Comparison of ENCODE assay signal across 9 cellular contexts in the genomic region with DNA sequence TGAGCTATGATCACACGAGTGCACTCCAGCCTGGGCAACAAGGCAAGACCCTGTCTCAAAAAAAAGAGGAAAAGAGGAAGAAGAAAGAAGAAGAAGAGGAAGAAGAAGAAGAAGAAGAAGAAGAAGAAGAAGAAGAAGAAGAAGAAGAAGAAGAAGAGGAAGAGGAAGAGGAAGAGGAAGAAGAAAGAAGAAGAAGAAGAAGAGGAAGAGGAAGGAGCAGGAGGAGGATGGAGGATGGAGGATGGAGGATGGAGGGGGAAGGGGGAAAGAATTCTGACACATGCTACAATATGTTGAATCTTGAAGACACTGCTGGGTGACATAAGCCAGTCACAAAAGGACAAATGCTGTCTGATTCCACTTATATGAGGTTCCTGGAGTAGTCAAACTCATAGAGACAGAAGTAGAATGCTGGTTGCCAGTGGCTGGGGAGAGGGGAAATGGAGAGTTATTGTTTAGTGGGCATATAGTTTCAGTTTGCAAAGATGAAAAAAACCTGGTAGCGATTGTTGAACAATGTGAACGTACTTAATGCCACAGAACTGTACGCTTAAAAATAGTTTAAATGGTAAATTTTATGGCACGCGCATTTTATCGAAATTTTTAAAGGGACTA. TPM values are rescaled to one million over a fixed set of nuclear protein-coding genes. Genes with fewer than 3 reads are reported as not detected.
A peak's percentile ranks its signal among the peaks of the same experiment; 100 is the strongest.
DNase-seq lines count a peak whose midpoint lies in the region; ATAC-seq, FAIRE-seq and TF ChIP-seq lines count a peak whose summit lies in the region.
"Had no signal": no experiment of that assay in that cellular context is flagged by ENCODE, and none has a peak within 500 bp of the region (broad histone marks: within the 10 kb centered on the region; RNA-seq: fewer than 3 reads in every experiment).

No MANE protein-coding gene starts in this region.

- H3K27ac ChIP-seq in CD8-positive, alpha-beta memory T cell (ENCODE audit: low read depth, low read length), result peak overlapping the region; percentile 17
- no peak overlapping the region for H3K27ac ChIP-seq in HepG2 (ENCODE audit: extremely low read length, insufficient read depth, low read length)

- no peak for DNase-seq in CD8-positive, alpha-beta memory T cell
- no peak for DNase-seq in HEK293T (ENCODE audit: extremely low spot score)
- DNase-seq in activated CD4-positive, alpha-beta T cell treated with anti-CD3 and anti-CD28 coated beads, Interleukin-2, amount 50 U/mL, for 48 hours, result peak; percentile 32 to 48
- no peak for DNase-seq in HepG2 (ENCODE audit: low spot score)
- DNase-seq: NCI-H1436 treated with DMSO at 0.1 percent for 48 hours had no signal

- TF ChIP-seq RAD21 in HepG2 (CRISPR knock-in tag; IDR thresholded peaks at IDR 0.05), result no peak

- TF ChIP-seq EP300 in HepG2 (IDR thresholded peaks at IDR 0.05; ENCODE audit: low read depth in 2 of 2, low read length in 2 of 2) (no peak), HepG2 (CRISPR knock-in tag; IDR thresholded peaks at IDR 0.05; ENCODE audit: borderline replicate concordance) (no peak)

- peaks cover 2 to 39% of the 10 kb centered on the region in 2 donors for H3K27me3 Mint-ChIP-seq in CD8-positive, alpha-beta memory T cell

- H3K4me1 Mint-ChIP-seq in CD8-positive, alpha-beta memory T cell, result peaks cover 15 to 37% (median 35%) of the 10 kb centered on the region in 3 donors

- CTCF ChIA-PET in CD8-positive, alpha-beta memory T cell (lab: Charles Lee), result interaction anchor here (1.2 to 9.0 kb wide), 7 partner anchors 11 to 113 kb away, joined by 3 to 116 read pairs (median 5); no protein-coding TSS in a partner anchor
- CTCF ChIA-PET in HEK293T (lab: Yijun Ruan, JAX), result interaction anchor here (1.0 to 3.0 kb wide), 12 partner anchors 16 to 199 kb away, joined by 3 to 16 read pairs (median 4); a partner anchor contains a TSS
- CTCF ChIA-PET in HepG2 (lab: Yijun Ruan, JAX; ENCODE audit: low intra/inter-chr PET ratio, low total read pairs), result interaction anchor here (1.4 kb wide), 1 partner anchor 17 kb away, joined by 3 read pairs; no protein-coding TSS in a partner anchor

- H3K9ac ChIP-seq in HepG2 (ENCODE audit: insufficient read depth, low read depth, low read length), result no peak overlapping the region

- no peak for FAIRE-seq in HepG2 (lab: Jason Lieb, UNC)

- H3K27me3 ChIP-seq in CD8-positive, alpha-beta memory T cell (ENCODE audit: insufficient read depth, low read length, poor library complexity, severe bottlenecking), result no peaks in the 10 kb centered on the region
- H3K27me3 ChIP-seq in mononuclear cell (ENCODE audit: insufficient read depth, low read length) (no peaks in the 10 kb centered on the region), HepG2 (ENCODE audit: control insufficient read depth in 1 of 2, insufficient read depth in 2 of 2, low read length in 2 of 2) (no peaks in the 10 kb centered on the region; a peak in 1 of 5 replicates)

- no peaks in the 10 kb centered on the region for H3K79me2 ChIP-seq in HepG2 (ENCODE audit: insufficient read depth, low read length)

- TF ChIP-seq CTCF in HepG2 (CRISPR knock-in tag; IDR thresholded peaks at IDR 0.05), result no peak

- H3K27ac Mint-ChIP-seq in CD8-positive, alpha-beta memory T cell, result peak overlapping the region in 6 of 8 donors; percentile 41 to 97 (median 83)

- POLR2A ChIA-PET in CD8-positive, alpha-beta memory T cell (lab: Charles Lee), result no interaction called here
- POLR2A ChIA-PET in HEK293T (lab: Yijun Ruan, JAX) (no interaction called here), HepG2 (lab: Yijun Ruan, JAX) (interaction anchor here (3.0 kb wide), 1 partner anchor 48 kb away, joined by 37 read pairs; a partner anchor contains a TSS)

- H3K4me3 ChIP-seq in CD8-positive, alpha-beta memory T cell (ENCODE audit: low read length), result peak overlapping the region; percentile 70
- H3K4me3 ChIP-seq in mononuclear cell (ENCODE audit: low read length), result peak overlapping the region; percentile 53
- no peak overlapping the region for H3K4me3 ChIP-seq in HepG2 (replicated peaks in 1 of 3; ENCODE audit: insufficient read depth in 1 of 3, low read depth in 2 of 3, low read length in 3 of 3)

- intact Hi-C loops in HepG2 (cut with micrococcal nuclease; ENCODE audit: unreplicated experiment), result no loop called here

- no peak overlapping the region for H2AFZ ChIP-seq in HepG2 (ENCODE audit: low read length)

- H3K9me3 ChIP-seq in CD8-positive, alpha-beta memory T cell (ENCODE audit: low read length), result no peaks in the 10 kb centered on the region
- H3K9me3 ChIP-seq in mononuclear cell (ENCODE audit: low read depth, low read length), result no peaks in the 10 kb centered on the region
- no peaks in the 10 kb centered on the region for H3K9me3 ChIP-seq in HepG2 (ENCODE audit: low read length)

- H4K20me1 ChIP-seq in HepG2 (ENCODE audit: insufficient read depth, low read length), result no peaks in the 10 kb centered on the region

- ATAC-seq in HG03457 (IDR thresholded peaks at IDR 0.05; ENCODE audit: unreplicated experiment) (no peak), HG02571 (IDR thresholded peaks at IDR 0.05; ENCODE audit: unreplicated experiment) (no peak), GM18909 (IDR thresholded peaks at IDR 0.05; ENCODE audit: poor library complexity, unreplicated experiment) (no peak), HepG2 (no peak)

- H3K4me1 ChIP-seq in CD8-positive, alpha-beta memory T cell (ENCODE audit: insufficient read depth, low read length), result peaks cover 5% of the 10 kb centered on the region
- peaks cover 29% of the 10 kb centered on the region for H3K4me1 ChIP-seq in mononuclear cell (ENCODE audit: insufficient read depth, low read length)
- peaks cover 56% of the 10 kb centered on the region for H3K4me1 ChIP-seq in HepG2 (ENCODE audit: insufficient read depth, low read length)

- peak overlapping the region; percentile 82 to 92 (median 87) for H3K4me3 Mint-ChIP-seq in CD8-positive, alpha-beta memory T cell

- 89% methylated on average over 7 of the region's 7 CpGs for WGBS in HepG2 (ENCODE audit: low lambda C conversion rate)

- TF ChIP-seq POLR2A in HepG2 (IDR thresholded peaks at IDR 0.05; ENCODE audit: insufficient read depth in 1 of 2, low read depth in 2 of 2, low read length in 2 of 2), result no peak

- peaks cover 0 to 3% (median 0%) of the 10 kb centered on the region in 3 donors for H3K36me3 Mint-ChIP-seq in CD8-positive, alpha-beta memory T cell

- no peaks in the 10 kb centered on the region for H3K36me3 ChIP-seq in CD8-positive, alpha-beta memory T cell (ENCODE audit: insufficient read depth, low read length)
- H3K36me3 ChIP-seq in HepG2 (replicated peaks in 1 of 2; ENCODE audit: control insufficient read depth in 1 of 2, insufficient read depth in 2 of 2, low read length in 2 of 2), result no peaks in the 10 kb centered on the region

- in situ Hi-C loops in HepG2 (cut with HindIII; ENCODE audit: extremely low pct_ligation_motif_present, low pct_unique_long_range_greater_than_20kb), result no loop called here

- H3K4me2 ChIP-seq in HepG2 (ENCODE audit: low read depth, low read length), result no peak overlapping the region

- no peaks in the 10 kb centered on the region for H3K9me3 Mint-ChIP-seq in CD8-positive, alpha-beta memory T cell

- no TSS peak for BruUV-seq in HepG2 (replicated peaks; lab: Mats Ljungman, UMichigan)

TF ChIP-seq in HEK293T, 16 proteins besides CTCF, POLR2A, EP300 and RAD21:
- TF ChIP-seq CTBP1 (IDR thresholded peaks at IDR 0.05; ENCODE audit: borderline replicate concordance) (no peak), L3MBTL2 (conservative IDR thresholded peaks at IDR 0.05) (0 out of 2 replicates have a peak, but pooled peaks have one; percentile 26), ARNT (IDR thresholded peaks at IDR 0.05) (no peak)

TF ChIP-seq in HepG2, 621 proteins besides CTCF, POLR2A, EP300 and RAD21 (continues in another document):
- TF ChIP-seq ZMYM4 (CRISPR knock-in tag; IDR thresholded peaks at IDR 0.05), result no peak
- TF ChIP-seq, protein P1, sequence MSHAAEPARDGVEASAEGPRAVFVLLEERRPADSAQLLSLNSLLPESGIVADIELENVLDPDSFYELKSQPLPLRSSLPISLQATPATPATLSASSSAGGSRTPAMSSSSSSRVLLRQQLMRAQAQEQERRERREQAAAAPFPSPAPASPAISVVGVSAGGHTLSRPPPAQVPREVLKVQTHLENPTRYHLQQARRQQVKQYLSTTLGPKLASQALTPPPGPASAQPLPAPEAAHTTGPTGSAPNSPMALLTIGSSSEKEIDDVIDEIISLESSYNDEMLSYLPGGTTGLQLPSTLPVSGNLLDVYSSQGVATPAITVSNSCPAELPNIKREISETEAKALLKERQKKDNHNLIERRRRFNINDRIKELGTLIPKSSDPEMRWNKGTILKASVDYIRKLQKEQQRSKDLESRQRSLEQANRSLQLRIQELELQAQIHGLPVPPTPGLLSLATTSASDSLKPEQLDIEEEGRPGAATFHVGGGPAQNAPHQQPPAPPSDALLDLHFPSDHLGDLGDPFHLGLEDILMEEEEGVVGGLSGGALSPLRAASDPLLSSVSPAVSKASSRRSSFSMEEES (CRISPR knock-in tag; IDR thresholded peaks at IDR 0.05), result no peak
- no peak for TF ChIP-seq FIP1L1 (IDR thresholded peaks at IDR 0.05; ENCODE audit: borderline replicate concordance, insufficient read depth, low read depth, low read length)

RNA-seq across cellular contexts. Expression of a gene that starts 47.3 kb away (rescaled TPM):
- total RNA-seq in CD8-positive, alpha-beta memory T cell, result 10 to 100 TPM; 49.1 to 51.9 TPM
- polyA plus RNA-seq in CD8-positive, alpha-beta memory T cell, result 40.1 TPM
- total RNA-seq in mononuclear cell (9.6 TPM), HepG2 (2016; rRNA removed; fragmentation: Illumina TruSeq; extraction: Trizol) (104 and 158 TPM in 2 replicates)
- total RNA-seq in HepG2 (2016; cell fraction: cytosol; rRNA removed; fragmentation: Illumina TruSeq; extraction: Trizol; ENCODE audit: low read depth), result 65.3 and 66.5 TPM in 2 replicates
- 117 and 175 TPM in 2 replicates for total RNA-seq in HepG2 (2016; cell fraction: insoluble cytoplasmic fraction; rRNA removed; fragmentation: Illumina TruSeq; extraction: Trizol)
- 73.2 and 76.4 TPM in 2 replicates for total RNA-seq in HepG2 (2016; cell fraction: membrane; rRNA removed; fragmentation: Illumina TruSeq; extraction: Trizol)
- 44.6 and 50.4 TPM in 2 replicates for total RNA-seq in HepG2 (2016; cell fraction: nucleus; rRNA removed; fragmentation: Illumina TruSeq; extraction: Trizol)
- 29.1 and 32.4 TPM in 2 replicates for polyA plus RNA-seq in HepG2 (2011; rRNA removed)
- 37.1 and 37.6 TPM in 2 replicates for polyA plus RNA-seq in HepG2 (2011; cell fraction: cytosol; rRNA removed)
- 12.7 and 13.3 TPM in 2 replicates for polyA plus RNA-seq in HepG2 (2011; cell fraction: nucleus; rRNA removed)
- 49.6 and 68.8 TPM in 2 replicates for polyA plus RNA-seq in HepG2 (2012)
- polyA plus RNA-seq in HepG2 (2016; cell fraction: cytosol; fragmentation: Illumina TruSeq; extraction: Trizol; ENCODE audit: low read depth), result 84.3 and 106 TPM in 2 replicates
- 196 and 215 TPM in 2 replicates for polyA plus RNA-seq in HepG2 (2016; cell fraction: insoluble cytoplasmic fraction; fragmentation: Illumina TruSeq; extraction: Trizol; ENCODE audit: low read depth)
- polyA plus RNA-seq in HepG2 (2016; cell fraction: membrane; fragmentation: Illumina TruSeq; extraction: Trizol; ENCODE audit: low read depth), result 84.2 and 92.6 TPM in 2 replicates
- polyA plus RNA-seq in HepG2 (2016; cell fraction: nucleus; fragmentation: Illumina TruSeq; extraction: Trizol; ENCODE audit: insufficient read depth, low read depth), result 92.2 and 92.5 TPM in 2 replicates
- 12.7 and 15.1 TPM in 2 replicates for polyA minus RNA-seq in HepG2 (2011; rRNA and poly(A)+ RNA removed; ENCODE audit: low replicate concordance)
- 16.5 and 16.7 TPM in 2 replicates for polyA minus RNA-seq in HepG2 (2011; cell fraction: cytosol; rRNA and poly(A)+ RNA removed)
- 12.4 and 16.9 TPM in 2 replicates for polyA minus RNA-seq in HepG2 (2011; cell fraction: nucleus; rRNA and poly(A)+ RNA removed)

Comparison
In these comparisons a context has a peak if more than half of its experiments do, and no peak if none do; other contexts are left out.
1. DNase-seq: peak in activated CD4-positive, alpha-beta T cell treated with anti-CD3 and anti-CD28 coated beads, Interleukin-2, amount 50 U/mL, for 48 hours (2 of 2); none in CD8-positive, alpha-beta memory T cell (0 of 5), HEK293T (single experiment) and HepG2 (single experiment).
2. H3K4me3 ChIP-seq: peak in CD8-positive, alpha-beta memory T cell (single experiment) and mononuclear cell (single experiment); none in HepG2 (0 of 3).